In genomic region chr2:55134316-55134706, GRCh38 we compare ENCODE assay signal across 8 cellular contexts.
DNase-seq lines count a peak whose midpoint lies in the region; ATAC-seq and TF ChIP-seq lines count a peak whose summit lies in the region.

No MANE protein-coding gene starts in this region.

- no peak overlapping the region for H3K4me3 Mint-ChIP-seq in MCF 10A (ENCODE audit: unreplicated experiment)
- peak overlapping the region; percentile 85 to 97 for H3K4me3 Mint-ChIP-seq in activated T-cell treated with anti-CD3 and anti-CD28 coated beads, Interleukin-2, amount 50 U/mL, for 72 hours

- no peaks in the 10 kb centered on the region for H3K27me3 ChIP-seq in breast epithelium
- no peaks in the 10 kb centered on the region for H3K27me3 ChIP-seq in lower lobe of right lung (ENCODE audit: low read depth)
- H3K27me3 ChIP-seq in uterus = no peaks in the 10 kb centered on the region
- no peaks in the 10 kb centered on the region for H3K27me3 ChIP-seq in SJCRH30

- no peak overlapping the region for H3K27ac Mint-ChIP-seq in MCF 10A (ENCODE audit: low read depth, unreplicated experiment)
- H3K27ac Mint-ChIP-seq in activated T-cell treated with anti-CD3 and anti-CD28 coated beads, Interleukin-2, amount 50 U/mL, for 72 hours = peak overlapping the region; percentile 99

- peak overlapping the region; percentile 40 to 63 (median 41) for H3K4me3 ChIP-seq in breast epithelium
- peak overlapping the region; percentile 43 for H3K4me3 ChIP-seq in lower lobe of right lung
- H3K4me3 ChIP-seq in uterus = no peak overlapping the region
- no peak overlapping the region for H3K4me3 ChIP-seq in SJCRH30

- no peaks in the 10 kb centered on the region for H3K36me3 Mint-ChIP-seq in MCF 10A (ENCODE audit: insufficient read depth, unreplicated experiment)
- H3K36me3 Mint-ChIP-seq in activated T-cell treated with anti-CD3 and anti-CD28 coated beads, Interleukin-2, amount 50 U/mL, for 72 hours (ENCODE audit: insufficient read depth in 2 of 2) = no peaks in the 10 kb centered on the region

- H3K4me1 ChIP-seq in breast epithelium = peaks cover 5% of the 10 kb centered on the region in 2 donors
- peaks cover 56% of the 10 kb centered on the region for H3K4me1 ChIP-seq in lower lobe of right lung
- H3K4me1 ChIP-seq in uterus = peaks cover 0 to 6% of the 10 kb centered on the region in 2 donors
- H3K4me1 ChIP-seq in SJCRH30 = peaks cover 10% of the 10 kb centered on the region

- H3K9me3 ChIP-seq in breast epithelium (no peaks in the 10 kb centered on the region), lower lobe of right lung (no peaks in the 10 kb centered on the region), uterus (no peaks in the 10 kb centered on the region), SJCRH30 (replicated peaks) (no peaks in the 10 kb centered on the region)

- DNase-seq in breast epithelium (ENCODE audit: low spot score in 2 of 2) (no peak), MCF 10A (ENCODE audit: unreplicated experiment) (no peak), lower lobe of right lung (no peak), uterus (no peak), SJCRH30 (no peak), OCI-M2 (lab: John Stamatoyannopoulos, UW; ENCODE audit: unreplicated experiment) (no peak)
- peak in 1 of 2 donors; percentile 3 for DNase-seq in activated T-cell treated with anti-CD3 and anti-CD28 coated beads, Interleukin-2, amount 50 U/mL, for 72 hours
- DNase-seq in stimulated activated CD4-positive, alpha-beta T cell treated with anti-CD3 and anti-CD28 coated beads, Interleukin-4, amount 100 ng/mL, for 1 hour = no peak

- TF ChIP-seq CTCF in breast epithelium (IDR thresholded peaks at IDR 0.05) (no peak), MCF 10A (IDR thresholded peaks at IDR 0.05; ENCODE audit: unreplicated experiment) (no peak), lower lobe of right lung (IDR thresholded peaks at IDR 0.05) (no peak), uterus (IDR thresholded peaks at IDR 0.05) (no peak)

- H3K27ac ChIP-seq in breast epithelium (peak overlapping the region; percentile 78 to 89), lower lobe of right lung (peak overlapping the region; percentile 69), uterus (peak overlapping the region; percentile 76 to 78), SJCRH30 (no peak overlapping the region)

- intact Hi-C loops in breast epithelium (cut with DNase I; ENCODE audit: low total_unique reads) = no loop called here
- intact Hi-C loops in MCF 10A (cut with micrococcal nuclease) = no loop called here
- intact Hi-C loops in lower lobe of right lung (cut with DNase I) = no loop called here
- intact Hi-C loops in uterus (cut with DNase I; ENCODE audit: low total_unique reads) = no loop called here

- no TSS peak for BruUV-seq in MCF 10A (replicated peaks; lab: Mats Ljungman, UMichigan)

- peak; percentile 12 to 28 for ATAC-seq in activated T-cell treated with anti-CD3 and anti-CD28 coated beads, Interleukin-2, amount 50 U/mL, for 72 hours (replicated peaks in 1 of 2)
- ATAC-seq in lower lobe of right lung = no peak

- POLR2A ChIA-PET in MCF 10A (lab: Yijun Ruan, JAX) = interaction anchor here (1.1 kb wide), 1 partner anchor 83 kb away, joined by 3 read pairs; no protein-coding TSS in a partner anchor

- TF ChIP-seq POLR2A in breast epithelium (IDR thresholded peaks at IDR 0.05) (no peak), uterus (IDR thresholded peaks at IDR 0.05) (no peak)

- no peaks in the 10 kb centered on the region for H3K9me3 Mint-ChIP-seq in MCF 10A (ENCODE audit: unreplicated experiment)
- no peaks in the 10 kb centered on the region for H3K9me3 Mint-ChIP-seq in activated T-cell treated with anti-CD3 and anti-CD28 coated beads, Interleukin-2, amount 50 U/mL, for 72 hours

- peaks cover 4% of the 10 kb centered on the region for H3K4me1 Mint-ChIP-seq in MCF 10A (ENCODE audit: insufficient read depth, unreplicated experiment)
- peaks cover 20% of the 10 kb centered on the region for H3K4me1 Mint-ChIP-seq in activated T-cell treated with anti-CD3 and anti-CD28 coated beads, Interleukin-2, amount 50 U/mL, for 72 hours (ENCODE audit: low read depth)

- CTCF ChIA-PET in MCF 10A (lab: Yijun Ruan, JAX) = interaction anchor here (1.0 kb wide), 1 partner anchor 11 kb away, joined by 3 read pairs; no protein-coding TSS in a partner anchor

- H3K27me3 Mint-ChIP-seq in MCF 10A (ENCODE audit: insufficient read depth, unreplicated experiment) = no peaks in the 10 kb centered on the region
- H3K27me3 Mint-ChIP-seq in activated T-cell treated with anti-CD3 and anti-CD28 coated beads, Interleukin-2, amount 50 U/mL, for 72 hours (ENCODE audit: low read depth) = no peaks in the 10 kb centered on the region

- H3K36me3 ChIP-seq in breast epithelium (no peaks in the 10 kb centered on the region), lower lobe of right lung (no peaks in the 10 kb centered on the region), uterus (no peaks in the 10 kb centered on the region), SJCRH30 (no peaks in the 10 kb centered on the region)

Comparison
In these comparisons a context has a peak if more than half of its experiments do, and no peak if none do; other contexts are left out.
1. H3K4me3 ChIP-seq: peak in breast epithelium (3 of 3) and lower lobe of right lung (single experiment); none in uterus (0 of 2) and SJCRH30 (single experiment).
2. ATAC-seq: peak in activated T-cell treated with anti-CD3 and anti-CD28 coated beads, Interleukin-2, amount 50 U/mL, for 72 hours (2 of 2); none in lower lobe of right lung (0 of 2).